In the genomic region with DNA sequence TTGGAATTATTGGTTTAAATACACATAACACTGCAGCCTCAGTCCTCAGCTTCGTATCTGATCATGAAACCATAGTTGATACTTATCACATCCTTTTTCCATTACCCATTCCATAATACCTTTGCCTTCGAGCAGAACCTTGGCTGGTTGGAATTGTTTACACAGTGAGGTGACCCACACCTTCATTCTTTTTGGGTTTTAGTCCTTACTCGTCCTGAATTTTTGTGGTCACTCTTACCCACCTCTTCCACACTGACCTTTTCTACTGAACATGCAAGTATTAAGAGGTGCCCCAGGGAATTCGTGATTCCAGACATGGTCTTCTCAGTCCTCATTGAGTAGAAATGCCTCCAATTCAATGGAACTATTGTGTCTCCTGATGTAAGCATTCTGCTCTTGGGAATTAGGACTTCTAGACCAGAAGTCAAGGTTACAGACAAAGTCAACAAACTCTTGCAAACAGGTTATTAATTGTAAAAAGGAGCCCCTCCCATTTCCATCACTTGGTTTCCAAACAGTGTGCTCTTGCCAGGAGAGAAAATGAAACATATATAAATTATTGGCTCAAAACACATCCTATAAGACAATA, we compare ENCODE assay signal across 31 cellular contexts. TPM values are rescaled to one million over a fixed set of nuclear protein-coding genes. Genes with fewer than 3 reads are reported as not detected.
DNase-seq lines count a peak whose midpoint lies in the region; ATAC-seq, FAIRE-seq and TF ChIP-seq lines count a peak whose summit lies in the region.
"Had no signal": no experiment of that assay in that cellular context is flagged by ENCODE, and none has a peak within 500 bp of the region (broad histone marks: within the 10 kb centered on the region; RNA-seq: fewer than 3 reads in every experiment).

No MANE protein-coding gene starts in this region.

- H3K4me2 ChIP-seq in GM23338, result no peak overlapping the region
- H3K4me2 ChIP-seq in neural progenitor cell, result no peak overlapping the region
- H3K4me2 ChIP-seq: PC-9 had no signal

- no peaks in the 10 kb centered on the region for H3K9me3 Mint-ChIP-seq in GM23338
- no peaks in the 10 kb centered on the region for H3K9me3 Mint-ChIP-seq in neural progenitor cell
- H3K9me3 Mint-ChIP-seq: CD4-positive, alpha-beta T cell had no signal

- no peaks in the 10 kb centered on the region for H3K36me3 Mint-ChIP-seq in GM23338 (ENCODE audit: low read depth)
- H3K36me3 Mint-ChIP-seq in neural progenitor cell, result no peaks in the 10 kb centered on the region

- H3K27ac Mint-ChIP-seq in GM23338 (peak overlapping the region; percentile 10; the same call in 1 of the 2 replicates), neural progenitor cell (no peak overlapping the region)
- H3K27ac Mint-ChIP-seq: CD4-positive, alpha-beta T cell had no signal

- H3K4me3 ChIP-seq in GM23338 (no peak overlapping the region), neural progenitor cell (no peak overlapping the region), kidney (ENCODE audit: low read length in 2 of 2) (no peak overlapping the region)
- H3K4me3 ChIP-seq: BLaER1 treated with 17β-estradiol and CSF1 and Interleukin-3, amounts not matched to agents 10 nM and 100 nM; GM12878; K562; PC-9; SJSA1 had no signal

- H3K9ac ChIP-seq in neural progenitor cell, result no peak overlapping the region
- no peak overlapping the region for H3K9ac ChIP-seq in kidney (ENCODE audit: low read length in 2 of 2)
- H3K9ac ChIP-seq: BLaER1 treated with 17β-estradiol and CSF1 and Interleukin-3, amounts not matched to agents 10 nM and 100 nM had no signal

- TF ChIP-seq CTCF in GM23338 (conservative IDR thresholded peaks at IDR 0.05; ENCODE audit: low read depth in 2 of 2) (no peak), foreskin keratinocyte (conservative IDR thresholded peaks at IDR 0.05) (no peak), neural progenitor cell (IDR thresholded peaks at IDR 0.05) (no peak), GM13976 (IDR thresholded peaks at IDR 0.05; ENCODE audit: borderline replicate concordance, control extremely low read depth, extremely low read depth, insufficient read depth, missing control alignments) (no peak), kidney (IDR thresholded peaks at IDR 0.05; ENCODE audit: borderline replicate concordance, extremely low read depth, insufficient read depth) (no peak)

- H3K9me2 ChIP-seq in GM23338 (ENCODE audit: insufficient read depth), result peaks cover 8% of the 10 kb centered on the region

- peak overlapping the region; percentile 48; the same call in 1 of the 2 replicates for H2AFZ ChIP-seq in GM23338
- peak overlapping the region; percentile 77 for H2AFZ ChIP-seq in neural progenitor cell (replicated peaks)
- H2AFZ ChIP-seq: PC-9 had no signal

- in situ Hi-C loops in GM13976 (cut with MboI; ENCODE audit: low sequenced_read_pairs, unreplicated experiment), result no loop called here

- no peaks in the 10 kb centered on the region for H3K79me2 ChIP-seq in GM23338 (replicated peaks; ENCODE audit: insufficient read depth)
- H3K79me2 ChIP-seq in neural progenitor cell (ENCODE audit: low read depth), result no peaks in the 10 kb centered on the region

- DNase-seq in GM23338 (ENCODE audit: low spot score), result no peak
- peak; percentile 57 for DNase-seq in SW480 (ENCODE audit: low spot score)
- peak; percentile 31 to 50 for DNase-seq in foreskin keratinocyte
- no peak for DNase-seq in neural progenitor cell (ENCODE audit: low spot score)
- no peak for DNase-seq in GM13976 (ENCODE audit: low spot score)
- no peak for DNase-seq in kidney
- no peak for DNase-seq in NCI-H526 (lab: John Stamatoyannopoulos, UW)
- DNase-seq: AML-193; CD4-positive, alpha-beta T cell; COR-L47; Kasumi-1; NCI-H1105; NCI-H1436 treated with DMSO at 0.1 percent for 48 hours; NCI-H187 treated with DMSO at 0.1 percent for 48 hours; NCI-H2171 treated with DMSO at 0.1 percent for 48 hours; NCI-H345; NCI-H524; NCI-H82; NK-92 treated with Interleukin-12 subunit alpha and Interleukin-12 subunit beta, amount 100 ng/mL, for 24 hours; PC-9; Right ventricle myocardium superior had no signal

- H3K4me3 Mint-ChIP-seq in GM23338 (no peak overlapping the region), neural progenitor cell (no peak overlapping the region)
- H3K4me3 Mint-ChIP-seq: CD4-positive, alpha-beta T cell had no signal

- H4K20me1 ChIP-seq in GM23338 (replicated peaks; ENCODE audit: insufficient read depth) (no peaks in the 10 kb centered on the region), neural progenitor cell (ENCODE audit: low read depth) (no peaks in the 10 kb centered on the region)
- H4K20me1 ChIP-seq: BLaER1 treated with 17β-estradiol and CSF1 and Interleukin-3, amounts not matched to agents 10 nM and 100 nM had no signal

- no peak for FAIRE-seq in kidney (lab: Jason Lieb, UNC)
- FAIRE-seq: A204.1, G401.6, GM12878, H54, K562 had no signal

- no peak overlapping the region for H3K27ac ChIP-seq in GM23338 (ENCODE audit: low read depth)
- no peak overlapping the region for H3K27ac ChIP-seq in foreskin keratinocyte
- H3K27ac ChIP-seq in neural progenitor cell, result no peak overlapping the region
- H3K27ac ChIP-seq in kidney (ENCODE audit: low read depth in 2 of 2, low read length in 2 of 2), result no peak overlapping the region
- H3K27ac ChIP-seq: BLaER1 treated with 17β-estradiol and CSF1 and Interleukin-3, amounts not matched to agents 10 nM and 100 nM; PC-9; SJSA1 had no signal

- H3F3A ChIP-seq in GM23338 (replicated peaks; ENCODE audit: low read depth) (no peaks in the 10 kb centered on the region), neural progenitor cell (ENCODE audit: low read depth) (no peaks in the 10 kb centered on the region)

- H3K27me3 Mint-ChIP-seq in GM23338 (ENCODE audit: insufficient read depth, low read depth, poor library complexity), result peaks cover 3% of the 10 kb centered on the region
- peaks cover 3% of the 10 kb centered on the region for H3K27me3 Mint-ChIP-seq in neural progenitor cell (ENCODE audit: insufficient read depth, low read depth)

- ATAC-seq in GM23338 (no peak), foreskin keratinocyte (no peak)
- ATAC-seq: GM12878 had no signal

- peaks cover 13% of the 10 kb centered on the region for H3K4me1 Mint-ChIP-seq in GM23338
- peaks cover 4% of the 10 kb centered on the region for H3K4me1 Mint-ChIP-seq in neural progenitor cell

- H3K4me1 ChIP-seq in GM23338 (ENCODE audit: insufficient read depth) (0 out of 2 replicates have a peak, but pooled peaks cover 3% of the 10 kb centered on the region), foreskin keratinocyte (no peaks in the 10 kb centered on the region), neural progenitor cell (peaks cover 7% of the 10 kb centered on the region), kidney (ENCODE audit: control insufficient read depth in 1 of 2, insufficient read depth in 1 of 2, low read depth in 1 of 2, low read length in 2 of 2) (no peaks in the 10 kb centered on the region)
- H3K4me1 ChIP-seq: SJSA1 had no signal

- H3K9me3 ChIP-seq in neural progenitor cell (ENCODE audit: low read depth) (no peaks in the 10 kb centered on the region), kidney (ENCODE audit: control insufficient read depth in 1 of 2, low read length in 2 of 2) (no peaks in the 10 kb centered on the region)
- H3K9me3 ChIP-seq: BLaER1 treated with 17β-estradiol and CSF1 and Interleukin-3, amounts not matched to agents 10 nM and 100 nM; SJSA1 had no signal

- H3K36me3 ChIP-seq in GM23338 (ENCODE audit: insufficient read depth), result no peaks in the 10 kb centered on the region
- no peaks in the 10 kb centered on the region for H3K36me3 ChIP-seq in neural progenitor cell
- no peaks in the 10 kb centered on the region for H3K36me3 ChIP-seq in kidney (ENCODE audit: control insufficient read depth in 1 of 2, insufficient read depth in 2 of 2, low read length in 2 of 2)
- H3K36me3 ChIP-seq: BLaER1 treated with 17β-estradiol and CSF1 and Interleukin-3, amounts not matched to agents 10 nM and 100 nM; SJSA1 had no signal

- H3K27me3 ChIP-seq in GM23338 (ENCODE audit: insufficient read depth), result no peaks in the 10 kb centered on the region
- peaks cover 15% of the 10 kb centered on the region for H3K27me3 ChIP-seq in foreskin keratinocyte
- no peaks in the 10 kb centered on the region for H3K27me3 ChIP-seq in neural progenitor cell
- H3K27me3 ChIP-seq: BLaER1 treated with 17β-estradiol and CSF1 and Interleukin-3, amounts not matched to agents 10 nM and 100 nM; SJSA1 had no signal

- intact Hi-C loops in kidney (cut with DNase I), result no loop called here

TF ChIP-seq in GM23338, 12 proteins besides CTCF, POLR2A, EP300 and RAD21 (continues in another document):
- TF ChIP-seq EZH2phosphoT487 (IDR thresholded peaks at IDR 0.05; ENCODE audit: unreplicated experiment) (no peak), ZNF114 (CRISPR knock-in tag; IDR thresholded peaks at IDR 0.05) (no peak), ZNF331 (CRISPR knock-in tag; IDR thresholded peaks at IDR 0.05; ENCODE audit: low read depth) (no peak), NANOG (IDR thresholded peaks at IDR 0.05; ENCODE audit: borderline replicate concordance) (no peak), EZH2 (IDR thresholded peaks at IDR 0.05; ENCODE audit: low read depth, unreplicated experiment) (no peak)
- TF ChIP-seq, protein P1, sequence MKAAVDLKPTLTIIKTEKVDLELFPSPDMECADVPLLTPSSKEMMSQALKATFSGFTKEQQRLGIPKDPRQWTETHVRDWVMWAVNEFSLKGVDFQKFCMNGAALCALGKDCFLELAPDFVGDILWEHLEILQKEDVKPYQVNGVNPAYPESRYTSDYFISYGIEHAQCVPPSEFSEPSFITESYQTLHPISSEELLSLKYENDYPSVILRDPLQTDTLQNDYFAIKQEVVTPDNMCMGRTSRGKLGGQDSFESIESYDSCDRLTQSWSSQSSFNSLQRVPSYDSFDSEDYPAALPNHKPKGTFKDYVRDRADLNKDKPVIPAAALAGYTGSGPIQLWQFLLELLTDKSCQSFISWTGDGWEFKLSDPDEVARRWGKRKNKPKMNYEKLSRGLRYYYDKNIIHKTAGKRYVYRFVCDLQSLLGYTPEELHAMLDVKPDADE (IDR thresholded peaks at IDR 0.05), result no peak

RNA-seq across cellular contexts. Expression of a gene that starts 37.7 kb away (rescaled TPM):
- 0.08 and 0.14 TPM in 2 replicates for total RNA-seq in GM23338 (2014; rRNA removed; shearing (Covaris generic))
- polyA plus RNA-seq in GM23338 (2016; fragmentation: Nextera tagmentation; extraction: Ambion mirVana) (0.05 TPM in 2 replicates), foreskin keratinocyte (not detected in 2 replicates), kidney (ENCODE audit: insufficient read depth, low read depth, low replicate concordance) (0.17 TPM)
- total RNA-seq in foreskin keratinocyte (not detected in 2 replicates), neural progenitor cell (ENCODE audit: low replicate concordance) (0.69 and 0.81 TPM in 2 replicates), kidney (0.25 TPM)
- total RNA-seq: HT1080, M059J, PC-9, RPMI7951, SJSA1 had no signal

RNA-seq across cellular contexts. Expression of a gene that starts 37.8 kb away (rescaled TPM):
- 40.3 and 54.3 TPM in 2 replicates for total RNA-seq in GM23338 (2014; rRNA removed; shearing (Covaris generic))
- polyA plus RNA-seq in GM23338 (2016; fragmentation: Nextera tagmentation; extraction: Ambion mirVana) (20.8 and 27.2 TPM in 2 replicates), foreskin keratinocyte (7.0 and 7.2 TPM in 2 replicates), kidney (ENCODE audit: insufficient read depth, low read depth, low replicate concordance) (21.0 TPM)
- total RNA-seq in foreskin keratinocyte (18.3 and 20.0 TPM in 2 replicates), neural progenitor cell (ENCODE audit: low replicate concordance) (76.3 and 127 TPM in 2 replicates), kidney (48.3 TPM)

Comparison
In these comparisons a context has a peak if more than half of its experiments do, and no peak if none do; other contexts are left out.
1. DNase-seq: peak in SW480 (single experiment) and foreskin keratinocyte (2 of 2); none in GM23338 (single experiment), neural progenitor cell (single experiment), GM13976 (single experiment), kidney (single experiment) and NCI-H526 (0 of 2).